ENCODE assay signal across 13 cellular contexts in genomic region chr2:149860276-149860921, GRCh38.
A peak's percentile ranks its signal among the peaks of the same experiment; 100 is the strongest.
DNase-seq lines count a peak whose midpoint lies in the region; FAIRE-seq and TF ChIP-seq lines count a peak whose summit lies in the region.
"Had no signal": no experiment of that assay in that cellular context is flagged by ENCODE, and none has a peak within 500 bp of the region (broad histone marks: within the 10 kb centered on the region; RNA-seq: fewer than 3 reads in every experiment).

No MANE protein-coding gene starts in this region.

- intact Hi-C loops in MCF 10A (cut with micrococcal nuclease) (no loop called here), mammary epithelial cell (cut with micrococcal nuclease) (no loop called here)

- no peaks in the 10 kb centered on the region for H3K36me3 Mint-ChIP-seq in MCF 10A (ENCODE audit: insufficient read depth, unreplicated experiment)
- H3K36me3 Mint-ChIP-seq in chondrocyte (ENCODE audit: low read depth) = peaks cover 1% of the 10 kb centered on the region

- DNase-seq in MCF 10A (ENCODE audit: unreplicated experiment) = no peak
- DNase-seq in mammary epithelial cell = no peak
- DNase-seq in chondrocyte (ENCODE audit: low spot score) = no peak
- peak; percentile 53 for DNase-seq in medulla oblongata (ENCODE audit: extremely low spot score)
- DNase-seq in urothelium cell line (ENCODE audit: low spot score) = peak; percentile 40
- no peak for DNase-seq in stimulated activated CD4-positive, alpha-beta T cell treated with anti-CD3 and anti-CD28 coated beads, Interleukin-2, amount 100 ng/mL, for 48 hours
- DNase-seq in DMS153 treated with DMSO at 0.1 percent for 48 hours (lab: John Stamatoyannopoulos, UW; ENCODE audit: unreplicated experiment) = no peak
- DNase-seq in HEK293T (ENCODE audit: extremely low spot score) = no peak
- DNase-seq: NCI-H524 treated with DMSO at 0.1 percent for 48 hours had no signal

- H3K27ac Mint-ChIP-seq in MCF 10A (ENCODE audit: low read depth, unreplicated experiment) (peak overlapping the region; percentile 36), chondrocyte (ENCODE audit: unreplicated experiment) (peak overlapping the region; percentile 71)
- H3K27ac Mint-ChIP-seq: B cell; T-helper 1 cell treated with Interleukin-12 subunit alpha and Interleukin-12 subunit beta and Interleukin-4 antibody, amounts not matched to agents 30 μg/mL and 1 μg/mL, for 36 hours had no signal

- H3K4me1 ChIP-seq in mammary epithelial cell (ENCODE audit: insufficient read depth, low read length) = no peaks in the 10 kb centered on the region
- H3K4me1 ChIP-seq: prostate gland had no signal

- H3K4me3 Mint-ChIP-seq in MCF 10A (ENCODE audit: unreplicated experiment) (no peak overlapping the region), chondrocyte (ENCODE audit: unreplicated experiment) (no peak overlapping the region)
- H3K4me3 Mint-ChIP-seq: B cell; T-helper 1 cell treated with Interleukin-12 subunit alpha and Interleukin-12 subunit beta and Interleukin-4 antibody, amounts not matched to agents 30 μg/mL and 1 μg/mL, for 36 hours had no signal

- no peak overlapping the region for H3K4me2 ChIP-seq in mammary epithelial cell (ENCODE audit: insufficient read depth, low read depth, low read length)

- H3K27me3 ChIP-seq in mammary epithelial cell (ENCODE audit: insufficient read depth, low read length) = no peaks in the 10 kb centered on the region

- H3K9me3 Mint-ChIP-seq in MCF 10A (ENCODE audit: unreplicated experiment) (peaks cover 14% of the 10 kb centered on the region), chondrocyte (ENCODE audit: low read depth) (peaks cover 7% of the 10 kb centered on the region)

- FAIRE-seq in urothelium cell line (lab: Jason Lieb, UNC) = no peak

- 70% methylated on average over 3 of the region's 3 CpGs for WGBS in mammary epithelial cell (ENCODE audit: low coverage, missing lambda C conversion rate)

- BruUV-seq in MCF 10A (replicated peaks; lab: Mats Ljungman, UMichigan) (no TSS peak), mammary epithelial cell (replicated peaks; lab: Mats Ljungman, UMichigan) (no TSS peak)

- H3K36me3 ChIP-seq in mammary epithelial cell (ENCODE audit: insufficient read depth, low read length) = no peaks in the 10 kb centered on the region
- H3K36me3 ChIP-seq: prostate gland had no signal

- CTCF ChIA-PET in MCF 10A (lab: Yijun Ruan, JAX) = interaction anchor here (0.9 kb wide), 1 partner anchor 1378 kb away, joined by 3 read pairs; no protein-coding TSS in a partner anchor
- CTCF ChIA-PET in mammary epithelial cell (lab: Charles Lee; ENCODE audit: low non-redundant PET) = no interaction called here
- CTCF ChIA-PET in HEK293T (lab: Yijun Ruan, JAX) = no interaction called here

- no peaks in the 10 kb centered on the region for H4K20me1 ChIP-seq in mammary epithelial cell (ENCODE audit: insufficient read depth, low read length)

- in situ Hi-C loops in mammary epithelial cell (cut with MboI; ENCODE audit: low sequenced_read_pairs in 2 of 2) = no loop called here

- dilution Hi-C loops in mammary epithelial cell (cut with HindIII; ENCODE audit: low sequenced_read_pairs) = no loop called here

- H3K4me3 ChIP-seq in mammary epithelial cell (replicated peaks in 1 of 3; ENCODE audit: insufficient read depth in 1 of 3, low read depth in 2 of 3, low read length in 3 of 3) = no peak overlapping the region
- H3K4me3 ChIP-seq: coronary artery, prostate gland had no signal

- no peak overlapping the region for H3K27ac ChIP-seq in mammary epithelial cell (ENCODE audit: insufficient read depth, low read depth, low read length)
- H3K27ac ChIP-seq: prostate gland had no signal

- H2AFZ ChIP-seq in mammary epithelial cell (ENCODE audit: low read depth, low read length) = no peak overlapping the region

- H3K4me1 Mint-ChIP-seq in MCF 10A (ENCODE audit: insufficient read depth, unreplicated experiment) (no peaks in the 10 kb centered on the region), chondrocyte (ENCODE audit: low read depth) (peaks cover 37% of the 10 kb centered on the region)
- H3K4me1 Mint-ChIP-seq: B cell had no signal

- TF ChIP-seq CTCF in MCF 10A (IDR thresholded peaks at IDR 0.05; ENCODE audit: unreplicated experiment) (no peak), mammary epithelial cell (conservative IDR thresholded peaks at IDR 0.05 in 1 of 2, IDR thresholded peaks at IDR 0.05 in 1 of 2; ENCODE audit: extremely low read depth in 1 of 2, insufficient read depth in 1 of 2, low read depth in 1 of 2, low read length in 2 of 2) (no peak), chondrocyte (IDR thresholded peaks at IDR 0.05) (no peak)

- H3K9ac ChIP-seq in mammary epithelial cell (ENCODE audit: insufficient read depth, low read length) = no peak overlapping the region

- no peaks in the 10 kb centered on the region for H3K79me2 ChIP-seq in mammary epithelial cell (ENCODE audit: insufficient read depth, low read length)

- H3K27me3 Mint-ChIP-seq in MCF 10A (ENCODE audit: insufficient read depth, unreplicated experiment) (no peaks in the 10 kb centered on the region), chondrocyte (ENCODE audit: low read depth) (no peaks in the 10 kb centered on the region)
- H3K27me3 Mint-ChIP-seq: B cell had no signal

- POLR2A ChIA-PET in MCF 10A (lab: Yijun Ruan, JAX) = no interaction called here
- POLR2A ChIA-PET in HEK293T (lab: Yijun Ruan, JAX) = no interaction called here

- H3K9me3 ChIP-seq in mammary epithelial cell (replicated peaks; ENCODE audit: insufficient read depth, low read length) = no peaks in the 10 kb centered on the region
- H3K9me3 ChIP-seq: prostate gland had no signal

TF ChIP-seq in HEK293T, 16 proteins besides CTCF, POLR2A, EP300 and RAD21:
- TF ChIP-seq HDGF (IDR thresholded peaks at IDR 0.05; ENCODE audit: borderline replicate concordance) (no peak), ZNF384 (IDR thresholded peaks at IDR 0.05) (no peak)
TF ChIP-seq in HEK293T: peak in this region for 0.

Comparison
In these comparisons a context has a peak if more than half of its experiments do, and no peak if none do; other contexts are left out.
1. DNase-seq: peak in medulla oblongata (single experiment) and urothelium cell line (single experiment); none in MCF 10A (single experiment), mammary epithelial cell (single experiment), chondrocyte (single experiment), stimulated activated CD4-positive, alpha-beta T cell treated with anti-CD3 and anti-CD28 coated beads, Interleukin-2, amount 100 ng/mL, for 48 hours (0 of 2), DMS153 treated with DMSO at 0.1 percent for 48 hours (single experiment) and HEK293T (single experiment).